In the genomic region with DNA sequence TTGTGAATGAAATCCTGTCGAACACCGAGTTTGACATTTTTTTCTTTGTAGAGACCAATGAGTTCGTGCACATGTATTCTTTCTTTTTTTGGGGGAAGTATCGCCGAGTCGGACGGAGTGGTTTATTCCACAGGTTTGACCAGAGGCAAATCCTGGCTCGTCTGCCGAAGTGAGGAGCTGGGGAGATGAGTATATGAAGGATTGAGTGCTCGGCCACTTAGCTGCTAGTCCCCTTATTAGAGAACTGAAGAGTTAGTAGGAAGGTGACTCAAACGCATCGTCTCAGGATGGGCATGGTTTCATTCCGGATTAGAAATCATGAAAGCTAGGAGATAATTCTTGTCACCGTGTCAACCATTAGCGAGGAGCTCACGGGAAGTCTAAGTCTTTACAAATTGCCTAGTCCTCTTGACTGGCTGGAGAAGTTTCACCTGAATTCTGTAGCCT, we compare ENCODE assay signal across 1 cellular context.
TF ChIP-seq lines count a peak whose summit lies in the region.

No MANE protein-coding gene starts in this region.

TF ChIP-seq in SK-N-SH, 30 proteins besides CTCF, POLR2A, EP300 and RAD21 (continued from another document):
- TF ChIP-seq, protein P1, sequence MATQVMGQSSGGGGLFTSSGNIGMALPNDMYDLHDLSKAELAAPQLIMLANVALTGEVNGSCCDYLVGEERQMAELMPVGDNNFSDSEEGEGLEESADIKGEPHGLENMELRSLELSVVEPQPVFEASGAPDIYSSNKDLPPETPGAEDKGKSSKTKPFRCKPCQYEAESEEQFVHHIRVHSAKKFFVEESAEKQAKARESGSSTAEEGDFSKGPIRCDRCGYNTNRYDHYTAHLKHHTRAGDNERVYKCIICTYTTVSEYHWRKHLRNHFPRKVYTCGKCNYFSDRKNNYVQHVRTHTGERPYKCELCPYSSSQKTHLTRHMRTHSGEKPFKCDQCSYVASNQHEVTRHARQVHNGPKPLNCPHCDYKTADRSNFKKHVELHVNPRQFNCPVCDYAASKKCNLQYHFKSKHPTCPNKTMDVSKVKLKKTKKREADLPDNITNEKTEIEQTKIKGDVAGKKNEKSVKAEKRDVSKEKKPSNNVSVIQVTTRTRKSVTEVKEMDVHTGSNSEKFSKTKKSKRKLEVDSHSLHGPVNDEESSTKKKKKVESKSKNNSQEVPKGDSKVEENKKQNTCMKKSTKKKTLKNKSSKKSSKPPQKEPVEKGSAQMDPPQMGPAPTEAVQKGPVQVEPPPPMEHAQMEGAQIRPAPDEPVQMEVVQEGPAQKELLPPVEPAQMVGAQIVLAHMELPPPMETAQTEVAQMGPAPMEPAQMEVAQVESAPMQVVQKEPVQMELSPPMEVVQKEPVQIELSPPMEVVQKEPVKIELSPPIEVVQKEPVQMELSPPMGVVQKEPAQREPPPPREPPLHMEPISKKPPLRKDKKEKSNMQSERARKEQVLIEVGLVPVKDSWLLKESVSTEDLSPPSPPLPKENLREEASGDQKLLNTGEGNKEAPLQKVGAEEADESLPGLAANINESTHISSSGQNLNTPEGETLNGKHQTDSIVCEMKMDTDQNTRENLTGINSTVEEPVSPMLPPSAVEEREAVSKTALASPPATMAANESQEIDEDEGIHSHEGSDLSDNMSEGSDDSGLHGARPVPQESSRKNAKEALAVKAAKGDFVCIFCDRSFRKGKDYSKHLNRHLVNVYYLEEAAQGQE (IDR thresholded peaks at IDR 0.05; ENCODE audit: low read depth, low read length): no peak
- TF ChIP-seq YY1 (IDR thresholded peaks at IDR 0.05; ENCODE audit: low read depth) (no peak), ELF1 (IDR thresholded peaks at IDR 0.05) (no peak), EZH2phosphoT487 (IDR thresholded peaks at IDR 0.05; ENCODE audit: borderline replicate concordance, low read depth) (no peak), FOXM1 (IDR thresholded peaks at IDR 0.05; ENCODE audit: low read depth) (no peak), NRF1 (IDR thresholded peaks at IDR 0.05; ENCODE audit: low read depth, low read length) (no peak)
- TF ChIP-seq, protein P2, sequence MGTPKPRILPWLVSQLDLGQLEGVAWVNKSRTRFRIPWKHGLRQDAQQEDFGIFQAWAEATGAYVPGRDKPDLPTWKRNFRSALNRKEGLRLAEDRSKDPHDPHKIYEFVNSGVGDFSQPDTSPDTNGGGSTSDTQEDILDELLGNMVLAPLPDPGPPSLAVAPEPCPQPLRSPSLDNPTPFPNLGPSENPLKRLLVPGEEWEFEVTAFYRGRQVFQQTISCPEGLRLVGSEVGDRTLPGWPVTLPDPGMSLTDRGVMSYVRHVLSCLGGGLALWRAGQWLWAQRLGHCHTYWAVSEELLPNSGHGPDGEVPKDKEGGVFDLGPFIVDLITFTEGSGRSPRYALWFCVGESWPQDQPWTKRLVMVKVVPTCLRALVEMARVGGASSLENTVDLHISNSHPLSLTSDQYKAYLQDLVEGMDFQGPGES (IDR thresholded peaks at IDR 0.05; ENCODE audit: low read depth, low read length): no peak
TF ChIP-seq in SK-N-SH: peak in this region for 0.
